Comparison of ENCODE assay signal across 9 cellular contexts in genomic region chr3:112582242-112582874, GRCh38. TPM values are rescaled to one million over a fixed set of nuclear protein-coding genes. Genes with fewer than 3 reads are reported as not detected.
A peak's percentile ranks its signal among the peaks of the same experiment; 100 is the strongest.
DNase-seq lines count a peak whose midpoint lies in the region; ATAC-seq and TF ChIP-seq lines count a peak whose summit lies in the region.
"Had no signal": no experiment of that assay in that cellular context is flagged by ENCODE, and none has a peak within 500 bp of the region (broad histone marks: within the 10 kb centered on the region; RNA-seq: fewer than 3 reads in every experiment).

No MANE protein-coding gene starts in this region.

- no peak overlapping the region for H3K4me3 ChIP-seq in CD8-positive, alpha-beta T cell (ENCODE audit: low read depth, low read length)
- no peak overlapping the region for H3K4me3 ChIP-seq in stomach
- H3K4me3 ChIP-seq: skin epidermis had no signal

- no peaks in the 10 kb centered on the region for H3K4me1 ChIP-seq in CD8-positive, alpha-beta T cell (ENCODE audit: insufficient read depth, low read length)
- H3K4me1 ChIP-seq in stomach, result no peaks in the 10 kb centered on the region

- H3K9me3 ChIP-seq in CD8-positive, alpha-beta T cell (ENCODE audit: low read length), result no peaks in the 10 kb centered on the region
- no peaks in the 10 kb centered on the region for H3K9me3 ChIP-seq in stomach

- POLR2A ChIA-PET in CD8-positive, alpha-beta T cell (lab: Charles Lee), result interaction anchor here (0.6 kb wide), 1 partner anchor 13 kb away, joined by 3 read pairs; no protein-coding TSS in a partner anchor
- POLR2A ChIA-PET in activated CD4-positive, alpha-beta memory T cell treated with anti-CD3 and anti-CD28 coated beads, Interleukin-2, amount 10 ng/mL, durations not matched to agents 7 days and 5 days (lab: Charles Lee), result interaction anchor here (1.1 kb wide), 2 partner anchors 20 to 59 kb away, joined by 4 read pairs; partner anchors contain the start of genes ATG3 and SLC35A5

- ATAC-seq in CD8-positive, alpha-beta T cell, result peak; percentile 42
- ATAC-seq in GM18511 (IDR thresholded peaks at IDR 0.05; ENCODE audit: unreplicated experiment) (peak; percentile 62), GM19324 (IDR thresholded peaks at IDR 0.05; ENCODE audit: low FRiP score, unreplicated experiment) (no peak)

- no peak overlapping the region for H3K27ac Mint-ChIP-seq in CD8-positive, alpha-beta T cell
- no peak overlapping the region for H3K27ac Mint-ChIP-seq in activated CD4-positive, alpha-beta memory T cell treated with anti-CD3 and anti-CD28 coated beads, Interleukin-2, amount 10 ng/mL, durations not matched to agents 7 days and 5 days

- WGBS in stomach, 5 donors, result 72 to 83% (median 77%) methylated on average over 2 of the region's 2 CpGs

- no peaks in the 10 kb centered on the region for H3K9me3 Mint-ChIP-seq in CD8-positive, alpha-beta T cell
- H3K9me3 Mint-ChIP-seq in activated CD4-positive, alpha-beta memory T cell treated with anti-CD3 and anti-CD28 coated beads, Interleukin-2, amount 10 ng/mL, durations not matched to agents 7 days and 5 days, result no peaks in the 10 kb centered on the region

- peaks cover 78% of the 10 kb centered on the region for H3K36me3 Mint-ChIP-seq in CD8-positive, alpha-beta T cell
- H3K36me3 Mint-ChIP-seq in activated CD4-positive, alpha-beta memory T cell treated with anti-CD3 and anti-CD28 coated beads, Interleukin-2, amount 10 ng/mL, durations not matched to agents 7 days and 5 days (ENCODE audit: low read depth), result peaks cover 44% of the 10 kb centered on the region

- no peak overlapping the region for H3K27ac ChIP-seq in CD8-positive, alpha-beta T cell (ENCODE audit: low read depth, low read length)
- H3K27ac ChIP-seq in stomach, result no peak overlapping the region
- H3K27ac ChIP-seq: skin epidermis had no signal

- no peak overlapping the region for H3K4me3 Mint-ChIP-seq in CD8-positive, alpha-beta T cell
- no peak overlapping the region for H3K4me3 Mint-ChIP-seq in activated CD4-positive, alpha-beta memory T cell treated with anti-CD3 and anti-CD28 coated beads, Interleukin-2, amount 10 ng/mL, durations not matched to agents 7 days and 5 days

- intact Hi-C loops in CD8-positive, alpha-beta T cell (cut with DNase I, micrococcal nuclease), result loop anchor here (1.0 to 2.0 kb wide), 4 partner anchors 397 to 706 kb away; no protein-coding TSS in a partner anchor
- intact Hi-C loops in stomach (cut with DNase I; ENCODE audit: low total_unique reads), result no loop called here

- no peak for TF ChIP-seq POLR2A in stomach (IDR thresholded peaks at IDR 0.05)

- CTCF ChIA-PET in CD8-positive, alpha-beta T cell (lab: Charles Lee), result interaction anchor here (0.8 to 2.3 kb wide), 10 partner anchors 11 to 706 kb away, joined by 3 to 10 read pairs (median 3); no protein-coding TSS in a partner anchor
- CTCF ChIA-PET in activated CD4-positive, alpha-beta memory T cell treated with anti-CD3 and anti-CD28 coated beads, Interleukin-2, amount 10 ng/mL, durations not matched to agents 7 days and 5 days (lab: Charles Lee), result interaction anchor here (0.8 to 2.5 kb wide), 21 partner anchors 9 to 453 kb away, joined by 3 to 16 read pairs (median 6); partner anchors contain the start of genes CD200R1 and SLC9C1

- peak; percentile 38 for TF ChIP-seq CTCF in CD8-positive, alpha-beta T cell (IDR thresholded peaks at IDR 0.05)
- TF ChIP-seq CTCF in stomach (IDR thresholded peaks at IDR 0.05), result peak in 4 of 7 experiments; percentile 14 to 35 (median 32)

- H3K4me1 Mint-ChIP-seq in CD8-positive, alpha-beta T cell (ENCODE audit: low read depth), result peaks cover 3% of the 10 kb centered on the region
- H3K4me1 Mint-ChIP-seq in activated CD4-positive, alpha-beta memory T cell treated with anti-CD3 and anti-CD28 coated beads, Interleukin-2, amount 10 ng/mL, durations not matched to agents 7 days and 5 days, result peaks cover 11% of the 10 kb centered on the region

- H3K27me3 Mint-ChIP-seq in CD8-positive, alpha-beta T cell (ENCODE audit: low read depth), result no peaks in the 10 kb centered on the region
- H3K27me3 Mint-ChIP-seq in activated CD4-positive, alpha-beta memory T cell treated with anti-CD3 and anti-CD28 coated beads, Interleukin-2, amount 10 ng/mL, durations not matched to agents 7 days and 5 days, result no peaks in the 10 kb centered on the region

- DNase-seq in CD8-positive, alpha-beta T cell, result peak in 2 of 7 experiments; percentile 6 to 23
- peak; percentile 44 for DNase-seq in NCI-H2227 treated with DMSO at 0.1 percent for 48 hours (lab: John Stamatoyannopoulos, UW)
- peak; percentile 51 for DNase-seq in activated CD4-positive, alpha-beta memory T cell treated with anti-CD3 and anti-CD28 coated beads, Interleukin-2, amount 10 ng/mL, durations not matched to agents 7 days and 5 days
- peak; percentile 6 to 19 for DNase-seq in hippocampal formation (lab: John Stamatoyannopoulos, UW)
- no peak for DNase-seq in stomach
- DNase-seq in C1 segment of cervical spinal cord (lab: John Stamatoyannopoulos, UW), result no peak

- no peak for TF ChIP-seq EP300 in stomach (IDR thresholded peaks at IDR 0.05)

- H3K27me3 ChIP-seq in CD8-positive, alpha-beta T cell (ENCODE audit: insufficient read depth, low read length), result no peaks in the 10 kb centered on the region
- no peaks in the 10 kb centered on the region for H3K27me3 ChIP-seq in stomach

- H3K36me3 ChIP-seq in CD8-positive, alpha-beta T cell (ENCODE audit: insufficient read depth, low read length), result peaks cover 12% of the 10 kb centered on the region
- peaks cover 6 to 76% (median 74%) of the 10 kb centered on the region in 4 donors for H3K36me3 ChIP-seq in stomach

RNA-seq across cellular contexts. Expression of gene SLC35A5, which starts 20.5 kb away (rescaled TPM):
- 1 to 10 TPM; 4.4 to 6.1 TPM for total RNA-seq in CD8-positive, alpha-beta T cell
- 10 to 100 TPM; 29.7 TPM for total RNA-seq in activated CD4-positive, alpha-beta memory T cell treated with anti-CD3 and anti-CD28 coated beads, Interleukin-2, amount 10 ng/mL, durations not matched to agents 7 days and 5 days
- 10 to 100 TPM; 17.1 to 67.7 (median 32.6) TPM for total RNA-seq in stomach
- polyA plus RNA-seq in stomach, result 1 to 10 TPM; 4.6 to 6.4 (median 6.2) TPM

RNA-seq across cellular contexts. Expression of gene ATG3, which starts 20.6 kb away (rescaled TPM):
- total RNA-seq in CD8-positive, alpha-beta T cell, result 10 to 100 TPM; 50.0 to 54.4 TPM
- 10 to 100 TPM; 74.8 to 75.3 TPM for total RNA-seq in activated CD4-positive, alpha-beta memory T cell treated with anti-CD3 and anti-CD28 coated beads, Interleukin-2, amount 10 ng/mL, durations not matched to agents 7 days and 5 days
- 10 to 100 TPM; 25.7 to 76.2 (median 62.2) TPM for total RNA-seq in stomach
- 10 to 100 TPM; 28.9 to 54.1 (median 48.4) TPM for polyA plus RNA-seq in stomach

RNA-seq across cellular contexts. Expression of gene CCDC80, which starts 58.6 kb away (rescaled TPM):
- total RNA-seq in CD8-positive, alpha-beta T cell, result not detected
- total RNA-seq in activated CD4-positive, alpha-beta memory T cell treated with anti-CD3 and anti-CD28 coated beads, Interleukin-2, amount 10 ng/mL, durations not matched to agents 7 days and 5 days, result under 1 TPM; 0.25 to 0.40 TPM
- total RNA-seq in stomach, result 100 to 1,000 TPM in 1 of 5 donors, 10 to 100 TPM in 3, 1 to 10 TPM in 1; 2.3 to 158 (median 29.0) TPM
- polyA plus RNA-seq in stomach, result 10 to 100 TPM in 2 of 3 donors, 1 to 10 TPM in 1; 7.4 to 11.8 (median 10.2) TPM

Comparison
In these comparisons a context has a peak if more than half of its experiments do, and no peak if none do; other contexts are left out.
1. DNase-seq: peak in NCI-H2227 treated with DMSO at 0.1 percent for 48 hours (single experiment), activated CD4-positive, alpha-beta memory T cell treated with anti-CD3 and anti-CD28 coated beads, Interleukin-2, amount 10 ng/mL, durations not matched to agents 7 days and 5 days (single experiment) and hippocampal formation (2 of 2); none in stomach (single experiment) and C1 segment of cervical spinal cord (0 of 14).